Comparison of ENCODE assay signal across 3 cellular contexts in the genomic region with DNA sequence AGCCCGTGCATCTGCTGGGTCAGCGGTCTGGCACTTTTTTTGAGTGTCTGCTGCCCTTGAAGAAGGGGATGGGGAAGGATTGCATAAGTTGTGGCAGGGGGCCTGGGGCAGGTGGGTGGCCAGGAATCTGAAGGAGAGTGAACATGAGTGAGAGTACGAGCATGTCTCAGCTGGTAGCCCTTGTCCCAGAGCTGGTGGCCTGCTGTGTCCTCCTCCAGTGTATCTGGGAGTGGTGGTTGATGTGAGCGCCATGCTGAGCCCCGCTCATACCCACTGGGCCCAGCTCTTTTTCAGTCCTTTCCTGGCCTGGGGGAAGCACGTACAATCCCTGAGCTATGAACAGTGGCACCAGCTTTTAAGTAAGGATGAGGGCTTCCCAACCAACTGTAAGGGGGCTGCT.
TF ChIP-seq lines count a peak whose summit lies in the region.

No MANE protein-coding gene starts in this region.

TF ChIP-seq in GM23338, 12 proteins besides CTCF, POLR2A, EP300 and RAD21 (continues in another document):
- no peak for TF ChIP-seq JUNB (IDR thresholded peaks at IDR 0.05; ENCODE audit: unreplicated experiment)
- no peak for TF ChIP-seq POLR2AphosphoS5 (IDR thresholded peaks at IDR 0.05; ENCODE audit: low read depth)
- TF ChIP-seq CREB1 (CRISPR knock-in tag; IDR thresholded peaks at IDR 0.05; ENCODE audit: low read depth) = no peak
- TF ChIP-seq ZNF114 (CRISPR knock-in tag; IDR thresholded peaks at IDR 0.05) = no peak
- TF ChIP-seq, protein P1, sequence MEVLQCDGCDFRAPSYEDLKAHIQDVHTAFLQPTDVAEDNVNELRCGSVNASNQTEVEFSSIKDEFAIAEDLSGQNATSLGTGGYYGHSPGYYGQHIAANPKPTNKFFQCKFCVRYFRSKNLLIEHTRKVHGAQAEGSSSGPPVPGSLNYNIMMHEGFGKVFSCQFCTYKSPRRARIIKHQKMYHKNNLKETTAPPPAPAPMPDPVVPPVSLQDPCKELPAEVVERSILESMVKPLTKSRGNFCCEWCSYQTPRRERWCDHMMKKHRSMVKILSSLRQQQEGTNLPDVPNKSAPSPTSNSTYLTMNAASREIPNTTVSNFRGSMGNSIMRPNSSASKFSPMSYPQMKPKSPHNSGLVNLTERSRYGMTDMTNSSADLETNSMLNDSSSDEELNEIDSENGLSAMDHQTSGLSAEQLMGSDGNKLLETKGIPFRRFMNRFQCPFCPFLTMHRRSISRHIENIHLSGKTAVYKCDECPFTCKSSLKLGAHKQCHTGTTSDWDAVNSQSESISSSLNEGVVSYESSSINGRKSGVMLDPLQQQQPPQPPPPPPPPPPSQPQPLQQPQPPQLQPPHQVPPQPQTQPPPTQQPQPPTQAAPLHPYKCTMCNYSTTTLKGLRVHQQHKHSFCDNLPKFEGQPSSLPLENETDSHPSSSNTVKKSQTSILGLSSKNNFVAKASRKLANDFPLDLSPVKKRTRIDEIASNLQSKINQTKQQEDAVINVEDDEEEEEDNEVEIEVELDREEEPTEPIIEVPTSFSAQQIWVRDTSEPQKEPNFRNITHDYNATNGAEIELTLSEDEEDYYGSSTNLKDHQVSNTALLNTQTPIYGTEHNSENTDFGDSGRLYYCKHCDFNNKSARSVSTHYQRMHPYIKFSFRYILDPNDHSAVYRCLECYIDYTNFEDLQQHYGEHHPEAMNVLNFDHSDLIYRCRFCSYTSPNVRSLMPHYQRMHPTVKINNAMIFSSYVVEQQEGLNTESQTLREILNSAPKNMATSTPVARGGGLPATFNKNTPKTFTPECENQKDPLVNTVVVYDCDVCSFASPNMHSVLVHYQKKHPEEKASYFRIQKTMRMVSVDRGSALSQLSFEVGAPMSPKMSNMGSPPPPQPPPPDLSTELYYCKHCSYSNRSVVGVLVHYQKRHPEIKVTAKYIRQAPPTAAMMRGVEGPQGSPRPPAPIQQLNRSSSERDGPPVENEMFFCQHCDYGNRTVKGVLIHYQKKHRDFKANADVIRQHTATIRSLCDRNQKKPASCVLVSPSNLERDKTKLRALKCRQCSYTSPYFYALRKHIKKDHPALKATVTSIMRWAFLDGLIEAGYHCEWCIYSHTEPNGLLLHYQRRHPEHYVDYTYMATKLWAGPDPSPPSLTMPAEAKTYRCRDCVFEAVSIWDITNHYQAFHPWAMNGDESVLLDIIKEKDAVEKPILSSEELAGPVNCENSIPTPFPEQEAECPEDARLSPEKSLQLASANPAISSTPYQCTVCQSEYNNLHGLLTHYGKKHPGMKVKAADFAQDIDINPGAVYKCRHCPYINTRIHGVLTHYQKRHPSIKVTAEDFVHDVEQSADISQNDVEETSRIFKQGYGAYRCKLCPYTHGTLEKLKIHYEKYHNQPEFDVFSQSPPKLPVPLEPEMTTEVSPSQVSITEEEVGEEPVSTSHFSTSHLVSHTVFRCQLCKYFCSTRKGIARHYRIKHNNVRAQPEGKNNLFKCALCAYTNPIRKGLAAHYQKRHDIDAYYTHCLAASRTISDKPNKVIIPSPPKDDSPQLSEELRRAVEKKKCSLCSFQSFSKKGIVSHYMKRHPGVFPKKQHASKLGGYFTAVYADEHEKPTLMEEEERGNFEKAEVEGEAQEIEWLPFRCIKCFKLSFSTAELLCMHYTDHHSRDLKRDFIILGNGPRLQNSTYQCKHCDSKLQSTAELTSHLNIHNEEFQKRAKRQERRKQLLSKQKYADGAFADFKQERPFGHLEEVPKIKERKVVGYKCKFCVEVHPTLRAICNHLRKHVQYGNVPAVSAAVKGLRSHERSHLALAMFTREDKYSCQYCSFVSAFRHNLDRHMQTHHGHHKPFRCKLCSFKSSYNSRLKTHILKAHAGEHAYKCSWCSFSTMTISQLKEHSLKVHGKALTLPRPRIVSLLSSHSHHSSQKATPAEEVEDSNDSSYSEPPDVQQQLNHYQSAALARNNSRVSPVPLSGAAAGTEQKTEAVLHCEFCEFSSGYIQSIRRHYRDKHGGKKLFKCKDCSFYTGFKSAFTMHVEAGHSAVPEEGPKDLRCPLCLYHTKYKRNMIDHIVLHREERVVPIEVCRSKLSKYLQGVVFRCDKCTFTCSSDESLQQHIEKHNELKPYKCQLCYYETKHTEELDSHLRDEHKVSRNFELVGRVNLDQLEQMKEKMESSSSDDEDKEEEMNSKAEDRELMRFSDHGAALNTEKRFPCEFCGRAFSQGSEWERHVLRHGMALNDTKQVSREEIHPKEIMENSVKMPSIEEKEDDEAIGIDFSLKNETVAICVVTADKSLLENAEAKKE (CRISPR knock-in tag; IDR thresholded peaks at IDR 0.05) = no peak
- TF ChIP-seq NANOG (IDR thresholded peaks at IDR 0.05; ENCODE audit: borderline replicate concordance) = no peak

TF ChIP-seq in K562, 482 proteins besides CTCF, POLR2A, EP300 and RAD21:
- TF ChIP-seq PHB2 (IDR thresholded peaks at IDR 0.05; ENCODE audit: low read depth) (no peak), SMARCE1 (IDR thresholded peaks at IDR 0.05) (no peak), NFIC (IDR thresholded peaks at IDR 0.05) (no peak), SP1 (CRISPR knock-in tag; IDR thresholded peaks at IDR 0.05) (no peak), TRIM28 (IDR thresholded peaks at IDR 0.05) (no peak), HMG20B (CRISPR knock-in tag; IDR thresholded peaks at IDR 0.05) (no peak), TAF9B (IDR thresholded peaks at IDR 0.05; ENCODE audit: partially characterized antibody) (no peak), STAT5A (IDR thresholded peaks at IDR 0.05; ENCODE audit: borderline replicate concordance, low read length) (no peak)
- TF ChIP-seq, protein P2, sequence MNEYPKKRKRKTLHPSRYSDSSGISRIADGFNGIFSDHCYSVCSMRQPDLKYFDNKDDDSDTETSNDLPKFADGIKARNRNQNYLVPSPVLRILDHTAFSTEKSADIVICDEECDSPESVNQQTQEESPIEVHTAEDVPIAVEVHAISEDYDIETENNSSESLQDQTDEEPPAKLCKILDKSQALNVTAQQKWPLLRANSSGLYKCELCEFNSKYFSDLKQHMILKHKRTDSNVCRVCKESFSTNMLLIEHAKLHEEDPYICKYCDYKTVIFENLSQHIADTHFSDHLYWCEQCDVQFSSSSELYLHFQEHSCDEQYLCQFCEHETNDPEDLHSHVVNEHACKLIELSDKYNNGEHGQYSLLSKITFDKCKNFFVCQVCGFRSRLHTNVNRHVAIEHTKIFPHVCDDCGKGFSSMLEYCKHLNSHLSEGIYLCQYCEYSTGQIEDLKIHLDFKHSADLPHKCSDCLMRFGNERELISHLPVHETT (CRISPR knock-in tag; conservative IDR thresholded peaks at IDR 0.05 in 1 of 2, IDR thresholded peaks at IDR 0.05 in 1 of 2) = no peak

TF ChIP-seq in HepG2, 621 proteins besides CTCF, POLR2A, EP300 and RAD21:
- TF ChIP-seq ETV5 (CRISPR knock-in tag; IDR thresholded peaks at IDR 0.05; ENCODE audit: borderline replicate concordance) (no peak), SUZ12 (IDR thresholded peaks at IDR 0.05; ENCODE audit: low read depth, low read length) (no peak), PHF20 (CRISPR knock-in tag; IDR thresholded peaks at IDR 0.05) (no peak), MEIS1 (CRISPR knock-in tag; IDR thresholded peaks at IDR 0.05; ENCODE audit: borderline replicate concordance) (no peak), RXRA (CRISPR knock-in tag; IDR thresholded peaks at IDR 0.05) (no peak), TAF15 (IDR thresholded peaks at IDR 0.05; ENCODE audit: low read depth, low read length, poor library complexity, severe bottlenecking) (no peak)
- TF ChIP-seq, protein P3, sequence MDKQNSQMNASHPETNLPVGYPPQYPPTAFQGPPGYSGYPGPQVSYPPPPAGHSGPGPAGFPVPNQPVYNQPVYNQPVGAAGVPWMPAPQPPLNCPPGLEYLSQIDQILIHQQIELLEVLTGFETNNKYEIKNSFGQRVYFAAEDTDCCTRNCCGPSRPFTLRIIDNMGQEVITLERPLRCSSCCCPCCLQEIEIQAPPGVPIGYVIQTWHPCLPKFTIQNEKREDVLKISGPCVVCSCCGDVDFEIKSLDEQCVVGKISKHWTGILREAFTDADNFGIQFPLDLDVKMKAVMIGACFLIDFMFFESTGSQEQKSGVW (CRISPR knock-in tag; IDR thresholded peaks at IDR 0.05; ENCODE audit: borderline replicate concordance) = no peak
- TF ChIP-seq, protein P4, sequence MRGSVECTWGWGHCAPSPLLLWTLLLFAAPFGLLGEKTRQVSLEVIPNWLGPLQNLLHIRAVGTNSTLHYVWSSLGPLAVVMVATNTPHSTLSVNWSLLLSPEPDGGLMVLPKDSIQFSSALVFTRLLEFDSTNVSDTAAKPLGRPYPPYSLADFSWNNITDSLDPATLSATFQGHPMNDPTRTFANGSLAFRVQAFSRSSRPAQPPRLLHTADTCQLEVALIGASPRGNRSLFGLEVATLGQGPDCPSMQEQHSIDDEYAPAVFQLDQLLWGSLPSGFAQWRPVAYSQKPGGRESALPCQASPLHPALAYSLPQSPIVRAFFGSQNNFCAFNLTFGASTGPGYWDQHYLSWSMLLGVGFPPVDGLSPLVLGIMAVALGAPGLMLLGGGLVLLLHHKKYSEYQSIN (CRISPR knock-in tag; IDR thresholded peaks at IDR 0.05; ENCODE audit: borderline replicate concordance) = no peak
- TF ChIP-seq, protein P5, sequence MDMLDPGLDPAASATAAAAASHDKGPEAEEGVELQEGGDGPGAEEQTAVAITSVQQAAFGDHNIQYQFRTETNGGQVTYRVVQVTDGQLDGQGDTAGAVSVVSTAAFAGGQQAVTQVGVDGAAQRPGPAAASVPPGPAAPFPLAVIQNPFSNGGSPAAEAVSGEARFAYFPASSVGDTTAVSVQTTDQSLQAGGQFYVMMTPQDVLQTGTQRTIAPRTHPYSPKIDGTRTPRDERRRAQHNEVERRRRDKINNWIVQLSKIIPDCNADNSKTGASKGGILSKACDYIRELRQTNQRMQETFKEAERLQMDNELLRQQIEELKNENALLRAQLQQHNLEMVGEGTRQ (IDR thresholded peaks at IDR 0.05; ENCODE audit: low read depth, low read length) = no peak
- TF ChIP-seq, protein P5 (CRISPR knock-in tag; IDR thresholded peaks at IDR 0.05; ENCODE audit: borderline replicate concordance) = no peak
- TF ChIP-seq, protein P6, sequence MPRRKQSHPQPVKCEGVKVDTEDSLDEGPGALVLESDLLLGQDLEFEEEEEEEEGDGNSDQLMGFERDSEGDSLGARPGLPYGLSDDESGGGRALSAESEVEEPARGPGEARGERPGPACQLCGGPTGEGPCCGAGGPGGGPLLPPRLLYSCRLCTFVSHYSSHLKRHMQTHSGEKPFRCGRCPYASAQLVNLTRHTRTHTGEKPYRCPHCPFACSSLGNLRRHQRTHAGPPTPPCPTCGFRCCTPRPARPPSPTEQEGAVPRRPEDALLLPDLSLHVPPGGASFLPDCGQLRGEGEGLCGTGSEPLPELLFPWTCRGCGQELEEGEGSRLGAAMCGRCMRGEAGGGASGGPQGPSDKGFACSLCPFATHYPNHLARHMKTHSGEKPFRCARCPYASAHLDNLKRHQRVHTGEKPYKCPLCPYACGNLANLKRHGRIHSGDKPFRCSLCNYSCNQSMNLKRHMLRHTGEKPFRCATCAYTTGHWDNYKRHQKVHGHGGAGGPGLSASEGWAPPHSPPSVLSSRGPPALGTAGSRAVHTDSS (CRISPR knock-in tag; conservative IDR thresholded peaks at IDR 0.05) = no peak
